ENCODE assay signal across 12 cellular contexts in genomic region chr4:189202869-189203271, GRCh38.
DNase-seq lines count a peak whose midpoint lies in the region; ATAC-seq, FAIRE-seq and TF ChIP-seq lines count a peak whose summit lies in the region.
"Had no signal": no experiment of that assay in that cellular context is flagged by ENCODE, and none has a peak within 500 bp of the region (broad histone marks: within the 10 kb centered on the region; RNA-seq: fewer than 3 reads in every experiment).

No MANE protein-coding gene starts in this region.

- peaks cover 3% of the 10 kb centered on the region; the same call in 1 of the 2 replicates for H3K9me3 Mint-ChIP-seq in WTC11
- H3K9me3 Mint-ChIP-seq: stimulated activated naive B cell treated with anti-CD40 and anti-IgM and Interleukin-4, amounts not matched to agents 10 μg/mL and 1 μg/mL and 100 μg/mL, for 72 hours had no signal

- no peaks in the 10 kb centered on the region for H3K36me3 Mint-ChIP-seq in WTC11
- H3K36me3 Mint-ChIP-seq: stimulated activated naive B cell treated with anti-CD40 and anti-IgM and Interleukin-4, amounts not matched to agents 10 μg/mL and 1 μg/mL and 100 μg/mL, for 72 hours had no signal

- peaks cover 30% of the 10 kb centered on the region for H3K4me1 Mint-ChIP-seq in WTC11

- no peaks in the 10 kb centered on the region for H3K36me3 ChIP-seq in left ventricle myocardium inferior
- H3K36me3 ChIP-seq in mucosa of descending colon (ENCODE audit: low read depth), result no peaks in the 10 kb centered on the region
- H3K36me3 ChIP-seq: SJCRH30 had no signal

- H3K4me3 ChIP-seq in left ventricle myocardium inferior (peak overlapping the region; percentile 47), right cardiac atrium (ENCODE audit: low read length) (no peak overlapping the region), mucosa of descending colon (no peak overlapping the region)

- no peak for FAIRE-seq in urothelium cell line (lab: Jason Lieb, UNC)

- no peak for DNase-seq in left ventricle myocardium inferior
- no peak for DNase-seq in right cardiac atrium
- no peak for DNase-seq in WTC11 (ENCODE audit: low spot score)
- peak; percentile 41 for DNase-seq in iris pigment epithelial cell (ENCODE audit: low read depth)
- DNase-seq in urothelium cell line (ENCODE audit: low spot score), result peak; percentile 25
- DNase-seq in mucosa of descending colon, result no peak

- H3K27me3 Mint-ChIP-seq in WTC11 (ENCODE audit: low read depth), result no peaks in the 10 kb centered on the region; the same call in 1 of the 2 replicates
- H3K27me3 Mint-ChIP-seq: stimulated activated naive B cell treated with anti-CD40 and anti-IgM and Interleukin-4, amounts not matched to agents 10 μg/mL and 1 μg/mL and 100 μg/mL, for 72 hours had no signal

- intact Hi-C loops in left ventricle myocardium inferior (cut with micrococcal nuclease) (no loop called here), right cardiac atrium (cut with DNase I) (no loop called here), mucosa of descending colon (cut with DNase I, micrococcal nuclease) (no loop called here)

- ATAC-seq in right cardiac atrium (no peak), WTC11 (no peak), GM18870 (IDR thresholded peaks at IDR 0.05; ENCODE audit: unreplicated experiment) (no peak), GM19328 (IDR thresholded peaks at IDR 0.05; ENCODE audit: unreplicated experiment) (no peak), mucosa of descending colon (no peak)

- peak overlapping the region; percentile 52 for H3K27ac Mint-ChIP-seq in WTC11

- H3K4me1 ChIP-seq in left ventricle myocardium inferior (peaks cover 16% of the 10 kb centered on the region), right cardiac atrium (ENCODE audit: control insufficient read depth, insufficient read depth, low read length) (no peaks in the 10 kb centered on the region), mucosa of descending colon (ENCODE audit: low read depth) (no peaks in the 10 kb centered on the region)
- H3K4me1 ChIP-seq: SJCRH30 had no signal

- TF ChIP-seq CTCF in left ventricle myocardium inferior (IDR thresholded peaks at IDR 0.05; ENCODE audit: borderline replicate concordance) (no peak), WTC11 (IDR thresholded peaks at IDR 0.05) (no peak), mucosa of descending colon (IDR thresholded peaks at IDR 0.05) (no peak)

- H3K27me3 ChIP-seq in left ventricle myocardium inferior (ENCODE audit: low read depth) (peaks cover 27% of the 10 kb centered on the region), right cardiac atrium (ENCODE audit: control insufficient read depth, insufficient read depth) (no peaks in the 10 kb centered on the region)
- H3K27me3 ChIP-seq: SJCRH30 had no signal

- POLR2A ChIA-PET in WTC11 (lab: Charles Lee), result no interaction called here

- H3K4me3 Mint-ChIP-seq in WTC11, result 0 out of 2 replicates have a peak overlapping the region, but pooled peaks have one; percentile 3

- H3K27ac ChIP-seq in left ventricle myocardium inferior (replicated peaks), result no peak overlapping the region
- H3K27ac ChIP-seq in right cardiac atrium (ENCODE audit: low read length), result no peak overlapping the region
- H3K27ac ChIP-seq: C4-2B, SJCRH30, skin epidermis had no signal

- WGBS in right cardiac atrium, result 35% methylated on average over 8 of the region's 8 CpGs

- H3K9me3 ChIP-seq in left ventricle myocardium inferior (replicated peaks) (no peaks in the 10 kb centered on the region), right cardiac atrium (ENCODE audit: control insufficient read depth, low read length) (no peaks in the 10 kb centered on the region), mucosa of descending colon (no peaks in the 10 kb centered on the region)
- H3K9me3 ChIP-seq: SJCRH30 had no signal

- CTCF ChIA-PET in WTC11 (lab: Charles Lee), result interaction anchor here (0.7 to 1.8 kb wide), 5 partner anchors 17 to 113 kb away, joined by 3 to 6 read pairs (median 4); no protein-coding TSS in a partner anchor

TF ChIP-seq in WTC11, 78 proteins besides CTCF, POLR2A, EP300 and RAD21 (continues in another document):
- TF ChIP-seq ZNF219 (CRISPR knock-in tag; IDR thresholded peaks at IDR 0.05; ENCODE audit: borderline replicate concordance), result no peak
- no peak for TF ChIP-seq PREB (CRISPR knock-in tag; IDR thresholded peaks at IDR 0.05; ENCODE audit: borderline replicate concordance)
- TF ChIP-seq TEAD4 (CRISPR knock-in tag; IDR thresholded peaks at IDR 0.05), result no peak
- no peak for TF ChIP-seq NR1H2 (CRISPR knock-in tag; IDR thresholded peaks at IDR 0.05)
- TF ChIP-seq ARID4B (CRISPR knock-in tag; IDR thresholded peaks at IDR 0.05; ENCODE audit: borderline replicate concordance), result no peak
- TF ChIP-seq FOXP4 (CRISPR knock-in tag; IDR thresholded peaks at IDR 0.05), result no peak
- TF ChIP-seq ZMAT4 (CRISPR knock-in tag; IDR thresholded peaks at IDR 0.05), result no peak
- TF ChIP-seq USF2 (CRISPR knock-in tag; IDR thresholded peaks at IDR 0.05), result no peak
- no peak for TF ChIP-seq TEAD1 (CRISPR knock-in tag; IDR thresholded peaks at IDR 0.05)
- no peak for TF ChIP-seq MLX (CRISPR knock-in tag; IDR thresholded peaks at IDR 0.05)
- no peak for TF ChIP-seq IRF2 (CRISPR knock-in tag; IDR thresholded peaks at IDR 0.05; ENCODE audit: borderline replicate concordance, low read depth)

Comparison
In these comparisons a context has a peak if more than half of its experiments do, and no peak if none do; other contexts are left out.
1. DNase-seq: peak in iris pigment epithelial cell (single experiment) and urothelium cell line (single experiment); none in left ventricle myocardium inferior (single experiment), right cardiac atrium (0 of 3), WTC11 (single experiment) and mucosa of descending colon (0 of 3).